ENCODE assay signal across 1 cellular context in the genomic region with DNA sequence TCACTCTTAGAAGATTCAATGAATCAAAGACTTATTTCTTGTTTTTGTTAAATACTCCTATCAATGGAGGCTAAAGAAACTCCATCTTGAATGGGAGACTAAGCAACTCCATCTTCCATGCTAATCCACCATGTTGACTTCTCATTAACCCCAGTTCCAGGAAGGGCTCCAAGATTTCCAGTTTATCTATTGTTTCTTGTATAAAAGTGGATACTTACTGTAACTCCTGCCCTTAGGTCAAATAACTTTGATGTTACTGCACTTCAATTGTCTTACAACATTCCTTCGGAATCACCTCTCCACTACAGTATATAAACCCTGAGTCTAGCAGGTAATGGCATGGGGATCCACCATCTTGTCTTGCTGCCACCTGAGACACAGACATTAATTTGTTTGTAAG.
TF ChIP-seq lines count a peak whose summit lies in the region.

No MANE protein-coding gene starts in this region.

TF ChIP-seq in H1, 55 proteins besides CTCF, POLR2A, EP300 and RAD21:
- no peak for TF ChIP-seq CHD1 (IDR thresholded peaks at IDR 0.05; ENCODE audit: low read depth, low read length)
- TF ChIP-seq, protein P1, sequence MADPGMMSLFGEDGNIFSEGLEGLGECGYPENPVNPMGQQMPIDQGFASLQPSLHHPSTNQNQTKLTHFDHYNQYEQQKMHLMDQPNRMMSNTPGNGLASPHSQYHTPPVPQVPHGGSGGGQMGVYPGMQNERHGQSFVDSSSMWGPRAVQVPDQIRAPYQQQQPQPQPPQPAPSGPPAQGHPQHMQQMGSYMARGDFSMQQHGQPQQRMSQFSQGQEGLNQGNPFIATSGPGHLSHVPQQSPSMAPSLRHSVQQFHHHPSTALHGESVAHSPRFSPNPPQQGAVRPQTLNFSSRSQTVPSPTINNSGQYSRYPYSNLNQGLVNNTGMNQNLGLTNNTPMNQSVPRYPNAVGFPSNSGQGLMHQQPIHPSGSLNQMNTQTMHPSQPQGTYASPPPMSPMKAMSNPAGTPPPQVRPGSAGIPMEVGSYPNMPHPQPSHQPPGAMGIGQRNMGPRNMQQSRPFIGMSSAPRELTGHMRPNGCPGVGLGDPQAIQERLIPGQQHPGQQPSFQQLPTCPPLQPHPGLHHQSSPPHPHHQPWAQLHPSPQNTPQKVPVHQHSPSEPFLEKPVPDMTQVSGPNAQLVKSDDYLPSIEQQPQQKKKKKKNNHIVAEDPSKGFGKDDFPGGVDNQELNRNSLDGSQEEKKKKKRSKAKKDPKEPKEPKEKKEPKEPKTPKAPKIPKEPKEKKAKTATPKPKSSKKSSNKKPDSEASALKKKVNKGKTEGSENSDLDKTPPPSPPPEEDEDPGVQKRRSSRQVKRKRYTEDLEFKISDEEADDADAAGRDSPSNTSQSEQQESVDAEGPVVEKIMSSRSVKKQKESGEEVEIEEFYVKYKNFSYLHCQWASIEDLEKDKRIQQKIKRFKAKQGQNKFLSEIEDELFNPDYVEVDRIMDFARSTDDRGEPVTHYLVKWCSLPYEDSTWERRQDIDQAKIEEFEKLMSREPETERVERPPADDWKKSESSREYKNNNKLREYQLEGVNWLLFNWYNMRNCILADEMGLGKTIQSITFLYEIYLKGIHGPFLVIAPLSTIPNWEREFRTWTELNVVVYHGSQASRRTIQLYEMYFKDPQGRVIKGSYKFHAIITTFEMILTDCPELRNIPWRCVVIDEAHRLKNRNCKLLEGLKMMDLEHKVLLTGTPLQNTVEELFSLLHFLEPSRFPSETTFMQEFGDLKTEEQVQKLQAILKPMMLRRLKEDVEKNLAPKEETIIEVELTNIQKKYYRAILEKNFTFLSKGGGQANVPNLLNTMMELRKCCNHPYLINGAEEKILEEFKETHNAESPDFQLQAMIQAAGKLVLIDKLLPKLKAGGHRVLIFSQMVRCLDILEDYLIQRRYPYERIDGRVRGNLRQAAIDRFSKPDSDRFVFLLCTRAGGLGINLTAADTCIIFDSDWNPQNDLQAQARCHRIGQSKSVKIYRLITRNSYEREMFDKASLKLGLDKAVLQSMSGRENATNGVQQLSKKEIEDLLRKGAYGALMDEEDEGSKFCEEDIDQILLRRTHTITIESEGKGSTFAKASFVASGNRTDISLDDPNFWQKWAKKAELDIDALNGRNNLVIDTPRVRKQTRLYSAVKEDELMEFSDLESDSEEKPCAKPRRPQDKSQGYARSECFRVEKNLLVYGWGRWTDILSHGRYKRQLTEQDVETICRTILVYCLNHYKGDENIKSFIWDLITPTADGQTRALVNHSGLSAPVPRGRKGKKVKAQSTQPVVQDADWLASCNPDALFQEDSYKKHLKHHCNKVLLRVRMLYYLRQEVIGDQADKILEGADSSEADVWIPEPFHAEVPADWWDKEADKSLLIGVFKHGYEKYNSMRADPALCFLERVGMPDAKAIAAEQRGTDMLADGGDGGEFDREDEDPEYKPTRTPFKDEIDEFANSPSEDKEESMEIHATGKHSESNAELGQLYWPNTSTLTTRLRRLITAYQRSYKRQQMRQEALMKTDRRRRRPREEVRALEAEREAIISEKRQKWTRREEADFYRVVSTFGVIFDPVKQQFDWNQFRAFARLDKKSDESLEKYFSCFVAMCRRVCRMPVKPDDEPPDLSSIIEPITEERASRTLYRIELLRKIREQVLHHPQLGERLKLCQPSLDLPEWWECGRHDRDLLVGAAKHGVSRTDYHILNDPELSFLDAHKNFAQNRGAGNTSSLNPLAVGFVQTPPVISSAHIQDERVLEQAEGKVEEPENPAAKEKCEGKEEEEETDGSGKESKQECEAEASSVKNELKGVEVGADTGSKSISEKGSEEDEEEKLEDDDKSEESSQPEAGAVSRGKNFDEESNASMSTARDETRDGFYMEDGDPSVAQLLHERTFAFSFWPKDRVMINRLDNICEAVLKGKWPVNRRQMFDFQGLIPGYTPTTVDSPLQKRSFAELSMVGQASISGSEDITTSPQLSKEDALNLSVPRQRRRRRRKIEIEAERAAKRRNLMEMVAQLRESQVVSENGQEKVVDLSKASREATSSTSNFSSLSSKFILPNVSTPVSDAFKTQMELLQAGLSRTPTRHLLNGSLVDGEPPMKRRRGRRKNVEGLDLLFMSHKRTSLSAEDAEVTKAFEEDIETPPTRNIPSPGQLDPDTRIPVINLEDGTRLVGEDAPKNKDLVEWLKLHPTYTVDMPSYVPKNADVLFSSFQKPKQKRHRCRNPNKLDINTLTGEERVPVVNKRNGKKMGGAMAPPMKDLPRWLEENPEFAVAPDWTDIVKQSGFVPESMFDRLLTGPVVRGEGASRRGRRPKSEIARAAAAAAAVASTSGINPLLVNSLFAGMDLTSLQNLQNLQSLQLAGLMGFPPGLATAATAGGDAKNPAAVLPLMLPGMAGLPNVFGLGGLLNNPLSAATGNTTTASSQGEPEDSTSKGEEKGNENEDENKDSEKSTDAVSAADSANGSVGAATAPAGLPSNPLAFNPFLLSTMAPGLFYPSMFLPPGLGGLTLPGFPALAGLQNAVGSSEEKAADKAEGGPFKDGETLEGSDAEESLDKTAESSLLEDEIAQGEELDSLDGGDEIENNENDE (IDR thresholded peaks at IDR 0.05; ENCODE audit: insufficient replicate concordance, low read length) = no peak
- no peak for TF ChIP-seq SP4 (IDR thresholded peaks at IDR 0.05; ENCODE audit: low read length)
- TF ChIP-seq GABPA (IDR thresholded peaks at IDR 0.05; ENCODE audit: borderline replicate concordance, insufficient read depth, low read length) = no peak
- TF ChIP-seq, protein P2, sequence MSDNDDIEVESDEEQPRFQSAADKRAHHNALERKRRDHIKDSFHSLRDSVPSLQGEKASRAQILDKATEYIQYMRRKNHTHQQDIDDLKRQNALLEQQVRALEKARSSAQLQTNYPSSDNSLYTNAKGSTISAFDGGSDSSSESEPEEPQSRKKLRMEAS (IDR thresholded peaks at IDR 0.05) = no peak
- TF ChIP-seq SRF (IDR thresholded peaks at IDR 0.05; ENCODE audit: low read depth, low read length) = no peak
- TF ChIP-seq KDM1A (IDR thresholded peaks at IDR 0.05; ENCODE audit: borderline replicate concordance, low read length) = no peak
- TF ChIP-seq RNF2 (IDR thresholded peaks at IDR 0.05; ENCODE audit: borderline replicate concordance, low read depth, low read length, missing control alignments, poor library complexity, severe bottlenecking) = no peak
- no peak for TF ChIP-seq CHD2 (IDR thresholded peaks at IDR 0.05; ENCODE audit: low read length)
- no peak for TF ChIP-seq EGR1 (IDR thresholded peaks at IDR 0.05; ENCODE audit: borderline replicate concordance, low read depth, low read length)
- TF ChIP-seq, protein P3, sequence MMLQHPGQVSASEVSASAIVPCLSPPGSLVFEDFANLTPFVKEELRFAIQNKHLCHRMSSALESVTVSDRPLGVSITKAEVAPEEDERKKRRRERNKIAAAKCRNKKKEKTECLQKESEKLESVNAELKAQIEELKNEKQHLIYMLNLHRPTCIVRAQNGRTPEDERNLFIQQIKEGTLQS (IDR thresholded peaks at IDR 0.05; ENCODE audit: insufficient read depth, low read depth, low read length) = no peak
- TF ChIP-seq GTF2F1 (IDR thresholded peaks at IDR 0.05; ENCODE audit: borderline replicate concordance, low read depth, low read length) = no peak
- TF ChIP-seq BCL11A (IDR thresholded peaks at IDR 0.05; ENCODE audit: low read depth in 2 of 2, low read length in 2 of 2) = no peak
TF ChIP-seq in H1: peak in this region for 0.
